Comparison of ENCODE assay signal across 11 cellular contexts in genomic region chr9:72154468-72155281, GRCh38. TPM values are rescaled to one million over a fixed set of nuclear protein-coding genes. Genes with fewer than 3 reads are reported as not detected.
DNase-seq lines count a peak whose midpoint lies in the region; ATAC-seq and TF ChIP-seq lines count a peak whose summit lies in the region.
"Had no signal": no experiment of that assay in that cellular context is flagged by ENCODE, and none has a peak within 500 bp of the region (broad histone marks: within the 10 kb centered on the region; RNA-seq: fewer than 3 reads in every experiment).

No MANE protein-coding gene starts in this region.

- peak overlapping the region in 2 of 4 donors; percentile 12 to 38 for H3K4me3 ChIP-seq in Peyer's patch

- peak; percentile 24 for DNase-seq in DMS53 (lab: John Stamatoyannopoulos, UW)
- no peak for DNase-seq in DMS53 treated with DMSO at 0.1 percent for 48 hours (lab: John Stamatoyannopoulos, UW; ENCODE audit: unreplicated experiment)
- peak in 2 of 3 donors; percentile 55 to 81 for DNase-seq in Peyer's patch
- DNase-seq in type B pancreatic cell (ENCODE audit: extremely low spot score, unreplicated experiment) = no peak
- DNase-seq in amygdala (lab: John Stamatoyannopoulos, UW) = no peak
- DNase-seq in NCI-H526 (lab: John Stamatoyannopoulos, UW) = no peak
- DNase-seq in kidney glomerular epithelial cell (lab: John Stamatoyannopoulos, UW) = no peak
- DNase-seq: NCI-H774 had no signal

- peaks cover 0 to 5% (median 0%) of the 10 kb centered on the region in 4 donors for H3K4me1 ChIP-seq in Peyer's patch

- peaks cover 0 to 6% (median 0%) of the 10 kb centered on the region in 3 donors for H3K36me3 ChIP-seq in Peyer's patch

- peak overlapping the region in 3 of 4 donors; percentile 50 to 88 (median 80) for H3K27ac ChIP-seq in Peyer's patch
- H3K27ac ChIP-seq: 22Rv1 had no signal

- peaks cover 5% of the 10 kb centered on the region for H3K9me3 Mint-ChIP-seq in type B pancreatic cell

- H3K27ac Mint-ChIP-seq in type B pancreatic cell = peak overlapping the region; percentile 69

- no peaks in the 10 kb centered on the region for H3K27me3 ChIP-seq in Peyer's patch

- no peaks in the 10 kb centered on the region for H3K36me3 Mint-ChIP-seq in type B pancreatic cell

- TF ChIP-seq POLR2A in Peyer's patch (IDR thresholded peaks at IDR 0.05) = no peak

- no peak for TF ChIP-seq CTCF in Peyer's patch (IDR thresholded peaks at IDR 0.05)
- TF ChIP-seq CTCF in type B pancreatic cell (conservative IDR thresholded peaks at IDR 0.05) = no peak

- H3K9me3 ChIP-seq in Peyer's patch = no peaks in the 10 kb centered on the region

- H3K4me3 Mint-ChIP-seq in type B pancreatic cell = no peak overlapping the region

- peaks cover 16% of the 10 kb centered on the region for H3K27me3 Mint-ChIP-seq in type B pancreatic cell

- no peaks in the 10 kb centered on the region for H3K4me1 Mint-ChIP-seq in type B pancreatic cell (ENCODE audit: unreplicated experiment)

- ATAC-seq in HG02970 (IDR thresholded peaks at IDR 0.05; ENCODE audit: low FRiP score, unreplicated experiment) = peak; percentile 93

RNA-seq across cellular contexts. Expression of gene GDA, which starts 5.4 kb away (rescaled TPM):
- total RNA-seq in Peyer's patch = 100 to 1,000 TPM in 3 of 4 donors, 10 to 100 TPM in 1; 14.0 to 291 (median 273) TPM
- 8.0 and 13.4 TPM in 2 replicates for total RNA-seq in type B pancreatic cell (ENCODE audit: low replicate concordance)
- total RNA-seq: myocyte had no signal

Comparison
In these comparisons a context has a peak if more than half of its experiments do, and no peak if none do; other contexts are left out.
1. DNase-seq: peak in DMS53 (single experiment) and Peyer's patch (2 of 3); none in DMS53 treated with DMSO at 0.1 percent for 48 hours (single experiment), type B pancreatic cell (single experiment), amygdala (0 of 56), NCI-H526 (0 of 2) and kidney glomerular epithelial cell (single experiment).